ENCODE assay signal across 30 cellular contexts in genomic region chr7:77703220-77703472, GRCh38. TPM values are rescaled to one million over a fixed set of nuclear protein-coding genes. Genes with fewer than 3 reads are reported as not detected.
DNase-seq lines count a peak whose midpoint lies in the region; ATAC-seq, FAIRE-seq and TF ChIP-seq lines count a peak whose summit lies in the region.
"Had no signal": no experiment of that assay in that cellular context is flagged by ENCODE, and none has a peak within 500 bp of the region (broad histone marks: within the 10 kb centered on the region; RNA-seq: fewer than 3 reads in every experiment).

No MANE protein-coding gene starts in this region.

- no peak for TF ChIP-seq CTCF in IMR-90 (conservative IDR thresholded peaks at IDR 0.05; ENCODE audit: low read depth, low read length)
- no peak for TF ChIP-seq CTCF in K562 (IDR thresholded peaks at IDR 0.05 in 2 of 3, conservative IDR thresholded peaks at IDR 0.05 in 1 of 3; ENCODE audit: insufficient read depth in 2 of 3, low read depth in 1 of 3, low read length in 3 of 3)
- TF ChIP-seq CTCF in neutrophil (IDR thresholded peaks at IDR 0.05) = no peak
- no peak for TF ChIP-seq CTCF in colonic mucosa (IDR thresholded peaks at IDR 0.05)

- dilution Hi-C loops in IMR-90 (cut with HindIII; ENCODE audit: low sequenced_read_pairs, unreplicated experiment) = no loop called here

- H3K36me3 ChIP-seq in IMR-90 (ENCODE audit: control insufficient read depth, insufficient read depth, low read length) = no peaks in the 10 kb centered on the region
- peaks cover 23% of the 10 kb centered on the region; the same call in 2 of the 3 replicates for H3K36me3 ChIP-seq in K562 (ENCODE audit: control insufficient read depth, insufficient read depth, low read length)
- peaks cover 13% of the 10 kb centered on the region for H3K36me3 ChIP-seq in neutrophil
- H3K36me3 ChIP-seq in colonic mucosa = no peaks in the 10 kb centered on the region
- H3K36me3 ChIP-seq: thyroid gland, vagina had no signal

- no peaks in the 10 kb centered on the region for H3K9me3 ChIP-seq in IMR-90 (ENCODE audit: control insufficient read depth, insufficient read depth, low read length)
- no peaks in the 10 kb centered on the region for H3K9me3 ChIP-seq in K562 (replicated peaks; ENCODE audit: control insufficient read depth, insufficient read depth, low read depth, low read length)
- H3K9me3 ChIP-seq in neutrophil = no peaks in the 10 kb centered on the region
- H3K9me3 ChIP-seq in colonic mucosa = no peaks in the 10 kb centered on the region
- H3K9me3 ChIP-seq: ascending aorta, esophagus muscularis mucosa, heart right ventricle, thyroid gland, vagina had no signal

- no peak overlapping the region for H3K4me3 ChIP-seq in IMR-90 (ENCODE audit: insufficient read depth, low read depth, low read length)
- no peak overlapping the region for H3K4me3 ChIP-seq in K562
- no peak overlapping the region for H3K4me3 ChIP-seq in neutrophil (ENCODE audit: low read depth in 1 of 2, low read length in 1 of 2)
- H3K4me3 ChIP-seq in colonic mucosa = no peak overlapping the region
- H3K4me3 ChIP-seq: ascending aorta, esophagus muscularis mucosa, heart right ventricle, thyroid gland, vagina had no signal

- H4K20me1 ChIP-seq in IMR-90 (ENCODE audit: insufficient read depth, low read length) (peaks cover 29% of the 10 kb centered on the region; the same call in 1 of the 2 replicates), K562 (replicated peaks; ENCODE audit: control insufficient read depth, insufficient read depth, low read length) (peaks cover 1% of the 10 kb centered on the region; the same call in 1 of the 2 replicates)

- H2BK5ac ChIP-seq in IMR-90 (ENCODE audit: low read depth, low read length, poor library complexity, severe bottlenecking) = no peak overlapping the region

- H3K27ac Mint-ChIP-seq in activated T-cell treated with anti-CD3 and anti-CD28 coated beads, Interleukin-2, amount 50 U/mL, for 24 hours = peak overlapping the region; percentile 11
- H3K27ac Mint-ChIP-seq in activated CD4-positive, alpha-beta memory T cell treated with anti-CD3 and anti-CD28 coated beads for 36 hours = no peak overlapping the region
- H3K27ac Mint-ChIP-seq: activated naive CD8-positive, alpha-beta T cell treated with anti-CD3 and anti-CD28 coated beads for 36 hours had no signal

- intact Hi-C loops in IMR-90 (cut with micrococcal nuclease) = no loop called here
- intact Hi-C loops in K562 (cut with micrococcal nuclease) = no loop called here
- intact Hi-C loops in activated CD4-positive, alpha-beta memory T cell treated with anti-CD3 and anti-CD28 coated beads for 36 hours (cut with micrococcal nuclease) = no loop called here
- intact Hi-C loops in colonic mucosa (cut with DNase I) = loop anchor here (10.0 kb wide), 1 partner anchor 52 kb away; no protein-coding TSS in a partner anchor

- H3K18ac ChIP-seq in IMR-90 (ENCODE audit: low read depth, low read length) = no peak overlapping the region

- H3K27ac ChIP-seq in IMR-90 (ENCODE audit: insufficient read depth, low read length) (no peak overlapping the region), K562 (ENCODE audit: extremely low read depth, low read depth, low read length) (no peak overlapping the region), neutrophil (peak overlapping the region; percentile 46), colonic mucosa (no peak overlapping the region)
- H3K27ac ChIP-seq: 22Rv1, heart right ventricle, vagina had no signal

- H2BK120ac ChIP-seq in IMR-90 (ENCODE audit: low read depth, low read length) = no peak overlapping the region

- no peaks in the 10 kb centered on the region for H3K27me3 ChIP-seq in IMR-90 (ENCODE audit: control insufficient read depth, insufficient read depth, low read length)
- no peaks in the 10 kb centered on the region for H3K27me3 ChIP-seq in K562 (ENCODE audit: control insufficient read depth in 2 of 2, insufficient read depth in 2 of 2, low read length in 2 of 2)
- no peaks in the 10 kb centered on the region for H3K27me3 ChIP-seq in neutrophil
- H3K27me3 ChIP-seq in colonic mucosa = no peaks in the 10 kb centered on the region
- H3K27me3 ChIP-seq: ascending aorta, esophagus muscularis mucosa, heart right ventricle, thyroid gland, vagina had no signal

- CTCF ChIA-PET in IMR-90 (lab: Yijun Ruan, JAX) = interaction anchor here (1.0 kb wide), 1 partner anchor 20 kb away, joined by 3 read pairs; no protein-coding TSS in a partner anchor
- CTCF ChIA-PET in K562 (lab: Yijun Ruan, JAX; ENCODE audit: low intra/inter-chr PET ratio) = no interaction called here
- CTCF ChIA-PET in activated CD4-positive, alpha-beta memory T cell treated with anti-CD3 and anti-CD28 coated beads for 36 hours (lab: Charles Lee) = interaction anchor here (1.7 kb wide), 1 partner anchor 45 kb away, joined by 5 read pairs; no protein-coding TSS in a partner anchor

- in situ Hi-C loops in IMR-90 (cut with MboI; ENCODE audit: low sequenced_read_pairs) (no loop called here), K562 (cut with MboI) (no loop called here)

- H4K8ac ChIP-seq in IMR-90 (ENCODE audit: low read depth in 2 of 2, low read length in 2 of 2) = no peak overlapping the region

- H3K4me1 ChIP-seq in IMR-90 (ENCODE audit: control insufficient read depth, insufficient read depth, low read length) = peaks cover 1% of the 10 kb centered on the region; the same call in 1 of the 2 replicates
- H3K4me1 ChIP-seq in K562 (replicated peaks in 1 of 2; ENCODE audit: control insufficient read depth in 2 of 2, insufficient read depth in 2 of 2, low read length in 2 of 2) = peaks cover 0 to 9% of the 10 kb centered on the region in 2 experiments; a peak in 2 of 5 replicates
- H3K4me1 ChIP-seq in neutrophil (ENCODE audit: control insufficient read depth in 1 of 2, insufficient read depth in 1 of 2, low read depth in 1 of 2, low read length in 1 of 2) = peaks cover 20 to 25% of the 10 kb centered on the region in 2 experiments
- peaks cover 3% of the 10 kb centered on the region for H3K4me1 ChIP-seq in colonic mucosa

- no peak overlapping the region for H2BK15ac ChIP-seq in IMR-90 (ENCODE audit: low read depth, low read length)

- TF ChIP-seq RAD21 in IMR-90 (IDR thresholded peaks at IDR 0.05; ENCODE audit: low read length) (no peak), K562 (CRISPR knock-in tag; conservative IDR thresholded peaks at IDR 0.05 in 1 of 2, IDR thresholded peaks at IDR 0.05 in 1 of 2) (no peak)

- POLR2A ChIA-PET in IMR-90 (lab: Charles Lee; ENCODE audit: unreplicated experiment) = no interaction called here
- POLR2A ChIA-PET in K562 (lab: Yijun Ruan, JAX) = interaction anchor here (1.0 to 1.4 kb wide), 4 partner anchors 8 to 14 kb away, joined by 3 to 5 read pairs (median 4); no protein-coding TSS in a partner anchor
- POLR2A ChIA-PET in activated CD4-positive, alpha-beta memory T cell treated with anti-CD3 and anti-CD28 coated beads for 36 hours (lab: Charles Lee) = interaction anchor here (0.6 kb wide), 1 partner anchor 25 kb away, joined by 3 read pairs; no protein-coding TSS in a partner anchor

- H3K79me2 ChIP-seq in K562 (ENCODE audit: control insufficient read depth, insufficient read depth, low read length) = peaks cover 94% of the 10 kb centered on the region

- no peak overlapping the region for H3K9ac ChIP-seq in IMR-90 (ENCODE audit: low read depth, low read length)
- no peak overlapping the region for H3K9ac ChIP-seq in K562 (ENCODE audit: insufficient read depth in 1 of 2, low read depth in 2 of 2, low read length in 2 of 2)
- H3K9ac ChIP-seq in colonic mucosa (ENCODE audit: low read depth in 2 of 2, low read length in 2 of 2) = no peak overlapping the region

- H3K27me3 Mint-ChIP-seq in activated T-cell treated with anti-CD3 and anti-CD28 coated beads, Interleukin-2, amount 50 U/mL, for 24 hours = no peaks in the 10 kb centered on the region
- no peaks in the 10 kb centered on the region for H3K27me3 Mint-ChIP-seq in activated CD4-positive, alpha-beta memory T cell treated with anti-CD3 and anti-CD28 coated beads for 36 hours
- H3K27me3 Mint-ChIP-seq: activated naive CD8-positive, alpha-beta T cell treated with anti-CD3 and anti-CD28 coated beads for 36 hours; stimulated activated naive CD8-positive, alpha-beta T cell treated with anti-CD3 and anti-CD28 coated beads, Interleukin-15, amount 100 ng/mL, for 72 hours had no signal

- no peak overlapping the region for H4K5ac ChIP-seq in IMR-90 (ENCODE audit: low read depth, low read length)

- WGBS in IMR-90 (ENCODE audit: extremely low coverage in 2 of 2, insufficient read length in 1 of 2), 2 experiments = no CpG with 5 or more reads among the region's 2 CpGs
- WGBS in K562 (ENCODE audit: insufficient coverage, low coverage, missing lambda C conversion rate) = 70% methylated on average over 2 of the region's 2 CpGs

- no peak for FAIRE-seq in K562 (lab: Jason Lieb, UNC)
- FAIRE-seq: RCC 7860 had no signal

- H2AK9ac ChIP-seq in IMR-90 (replicated peaks; ENCODE audit: low read depth, low read length, poor library complexity) = no peak overlapping the region

- peaks cover 70% of the 10 kb centered on the region for H3K4me1 Mint-ChIP-seq in activated T-cell treated with anti-CD3 and anti-CD28 coated beads, Interleukin-2, amount 50 U/mL, for 24 hours (ENCODE audit: low read depth)
- H3K4me1 Mint-ChIP-seq in activated CD4-positive, alpha-beta memory T cell treated with anti-CD3 and anti-CD28 coated beads for 36 hours (ENCODE audit: low read depth) = peaks cover 44% of the 10 kb centered on the region

- H2BK20ac ChIP-seq in IMR-90 (ENCODE audit: low read depth, low read length) = no peak overlapping the region

- no TSS peak for BruUV-seq in IMR-90 (replicated peaks; lab: Mats Ljungman, UMichigan)
- no TSS peak for BruUV-seq in K562 (replicated peaks; lab: Mats Ljungman, UMichigan)

- H3K9me3 Mint-ChIP-seq in activated T-cell treated with anti-CD3 and anti-CD28 coated beads, Interleukin-2, amount 50 U/mL, for 24 hours = no peaks in the 10 kb centered on the region
- no peaks in the 10 kb centered on the region for H3K9me3 Mint-ChIP-seq in activated CD4-positive, alpha-beta memory T cell treated with anti-CD3 and anti-CD28 coated beads for 36 hours
- H3K9me3 Mint-ChIP-seq: HFFc6; stimulated activated naive CD8-positive, alpha-beta T cell treated with anti-CD3 and anti-CD28 coated beads, Interleukin-15, amount 100 ng/mL, for 72 hours had no signal

- no peak overlapping the region for H4K91ac ChIP-seq in IMR-90 (ENCODE audit: insufficient read depth, low read depth, low read length)

- H3K4ac ChIP-seq in IMR-90 (ENCODE audit: low read depth, low read length) = 0 out of 2 replicates have a peak overlapping the region, but pooled peaks have one; percentile 1

- H3K9me1 ChIP-seq in IMR-90 (ENCODE audit: insufficient read depth, low read length) (0 out of 2 replicates have a peak, but pooled peaks cover 4% of the 10 kb centered on the region), K562 (ENCODE audit: control insufficient read depth, insufficient read depth, low read length) (no peaks in the 10 kb centered on the region)

- H2AFZ ChIP-seq in IMR-90 (replicated peaks; ENCODE audit: low read length, poor library complexity) = no peak overlapping the region
- H2AFZ ChIP-seq in K562 (ENCODE audit: low read depth, low read length) = no peak overlapping the region

- no peak for DNase-seq in activated T-cell treated with anti-CD3 and anti-CD28 coated beads, Interleukin-2, amount 50 U/mL, for 24 hours
- DNase-seq in activated T-cell treated with anti-CD3 and anti-CD28 coated beads, Interleukin-2, amount 50 U/mL, for 1 hour = no peak
- DNase-seq in IMR-90 = no peak
- no peak for DNase-seq in K562 (ENCODE audit: extremely low read depth in 1 of 4, low spot score in 3 of 4)
- DNase-seq in activated CD4-positive, alpha-beta memory T cell treated with anti-CD3 and anti-CD28 coated beads for 36 hours = no peak
- DNase-seq in colonic mucosa = no peak
- no peak for DNase-seq in GM03348 (ENCODE audit: low spot score)
- DNase-seq: activated CD4-positive, CD25-positive, alpha-beta regulatory T cell; activated CD8-positive, alpha-beta memory T cell treated with anti-CD3 and anti-CD28 coated beads, Interleukin-2, amount 50 U/mL, for 4 hours; activated effector memory CD4-positive, alpha-beta T cell treated with Interleukin-2 at 50 U/mL for 16 hours; activated naive CD8-positive, alpha-beta T cell treated with anti-CD3 and anti-CD28 coated beads for 36 hours; foreskin melanocyte; GDM1; heart right ventricle; HFFc6; mammary epithelial cell; NCI-H1092; NCI-H187; NCI-H2171; NCI-H524 treated with DMSO at 0.1 percent for 48 hours; occipital lobe; SIG-M5; stimulated activated naive CD8-positive, alpha-beta T cell treated with anti-CD3 and anti-CD28 coated beads, Interleukin-15, amount 100 ng/mL, for 72 hours; thyroid gland had no signal

- no peak overlapping the region for H3K4me3 Mint-ChIP-seq in activated T-cell treated with anti-CD3 and anti-CD28 coated beads, Interleukin-2, amount 50 U/mL, for 24 hours
- no peak overlapping the region for H3K4me3 Mint-ChIP-seq in activated CD4-positive, alpha-beta memory T cell treated with anti-CD3 and anti-CD28 coated beads for 36 hours
- H3K4me3 Mint-ChIP-seq: activated naive CD8-positive, alpha-beta T cell treated with anti-CD3 and anti-CD28 coated beads for 36 hours; HFFc6; stimulated activated naive CD8-positive, alpha-beta T cell treated with anti-CD3 and anti-CD28 coated beads, Interleukin-15, amount 100 ng/mL, for 72 hours had no signal

- no peak for TF ChIP-seq EP300 in K562 (IDR thresholded peaks at IDR 0.05; ENCODE audit: low read length)

- no peak overlapping the region for H3K14ac ChIP-seq in IMR-90 (replicated peaks; ENCODE audit: low read depth, low read length)

- H3K4me2 ChIP-seq in IMR-90 (ENCODE audit: low read depth, low read length) (no peak overlapping the region), K562 (ENCODE audit: insufficient read depth, low read length) (no peak overlapping the region)

- H3K23ac ChIP-seq in IMR-90 (ENCODE audit: low read depth, low read length) = peak overlapping the region; percentile 45; the same call in 1 of the 2 replicates

- H3K79me1 ChIP-seq in IMR-90 (ENCODE audit: low read depth in 1 of 2, low read length in 2 of 2) = peaks cover 13 to 51% of the 10 kb centered on the region in 2 experiments

- H3K56ac ChIP-seq in IMR-90 (ENCODE audit: extremely low read depth, insufficient read depth, low read length) = no peak overlapping the region

- no peak for TF ChIP-seq POLR2A in IMR-90 (IDR thresholded peaks at IDR 0.05; ENCODE audit: low read depth, low read length)
- no peak for TF ChIP-seq POLR2A in K562 (conservative IDR thresholded peaks at IDR 0.05)

- no peak overlapping the region for H2AK5ac ChIP-seq in IMR-90 (ENCODE audit: low read depth, low read length)

- H3K36me3 Mint-ChIP-seq in activated T-cell treated with anti-CD3 and anti-CD28 coated beads, Interleukin-2, amount 50 U/mL, for 24 hours (ENCODE audit: low read depth) = peaks cover 66% of the 10 kb centered on the region
- peaks cover 12% of the 10 kb centered on the region for H3K36me3 Mint-ChIP-seq in activated CD4-positive, alpha-beta memory T cell treated with anti-CD3 and anti-CD28 coated beads for 36 hours

- ATAC-seq in IMR-90 (ENCODE audit: low read depth) (no peak), K562 (peak; percentile 51)
- ATAC-seq: heart right ventricle; stimulated activated naive CD8-positive, alpha-beta T cell treated with anti-CD3 and anti-CD28 coated beads, Interleukin-15, amount 100 ng/mL, for 72 hours had no signal

RNA-seq across cellular contexts. Expression of gene RSBN1L, which starts 6.9 kb away (rescaled TPM):
- total RNA-seq in IMR-90 (2012; rRNA removed) (14.7 and 23.6 TPM in 2 replicates), K562 (2014; rRNA removed) (16.6 and 20.1 TPM in 2 replicates), K562 (2014; rRNA removed; fragmentation: Illumina TruSeq; extraction: Trizol) (33.2 and 33.8 TPM in 2 replicates), K562 (2015; rRNA removed; fragmentation: Illumina TruSeq; extraction: Trizol) (29.1 and 35.2 TPM in 2 replicates), K562 (2021) (19.0 and 22.8 TPM in 2 replicates), colonic mucosa (10 to 100 TPM; 20.1 to 25.5 TPM)
- polyA plus RNA-seq in IMR-90 (2012; rRNA removed) (5.7 and 7.8 TPM in 2 replicates), K562 (2011; rRNA removed) (19.5 and 20.1 TPM in 2 replicates), K562 (2014; fragmentation: Illumina TruSeq; extraction: Trizol) (28.4 and 33.2 TPM in 2 replicates), K562 (2014; fragmentation: Nextera tagmentation; extraction: Ambion mirVana) (1 to 10 TPM; 6.2 to 8.3 TPM), K562 (2014; rRNA removed) (13.8 and 16.7 TPM in 2 replicates)
- 1.1 and 1.7 TPM in 2 replicates for polyA plus RNA-seq in IMR-90 (2012; cell fraction: cytosol; rRNA removed)
- 1.8 and 10.0 TPM in 2 replicates for polyA plus RNA-seq in IMR-90 (2012; cell fraction: nucleus; rRNA removed; ENCODE audit: low replicate concordance)
- total RNA-seq in K562 (2011; cell fraction: chromatin; rRNA removed; ENCODE audit: low replicate concordance) = 10.3 and 43.2 TPM in 2 replicates
- 7.3 and 10.1 TPM in 2 replicates for total RNA-seq in K562 (2011; cell fraction: nucleolus; rRNA removed)
- total RNA-seq in K562 (2011; cell fraction: nucleoplasm; rRNA removed) = 15.4 and 21.9 TPM in 2 replicates
- 3.6 and 6.7 TPM in 2 replicates for polyA plus RNA-seq in K562 (2011; cell fraction: cytosol; rRNA removed)
- 9.3 and 13.0 TPM in 2 replicates for polyA plus RNA-seq in K562 (2011; cell fraction: nucleus; rRNA removed)
- 14.8 and 18.9 TPM in 2 replicates for polyA plus RNA-seq in K562 (2012)
- 54.3 and 55.0 TPM in 2 replicates for polyA minus RNA-seq in K562 (2011; rRNA and poly(A)+ RNA removed)
- 21.4 and 28.8 TPM in 2 replicates for polyA minus RNA-seq in K562 (2011; cell fraction: cytosol; rRNA and poly(A)+ RNA removed)
- polyA minus RNA-seq in K562 (2011; cell fraction: nucleus; rRNA and poly(A)+ RNA removed) = 8.1 and 12.7 TPM in 2 replicates
- 10 to 100 TPM; 18.5 to 21.1 TPM for total RNA-seq in activated CD4-positive, alpha-beta memory T cell treated with anti-CD3 and anti-CD28 coated beads for 36 hours
